8 cellular contexts compared by ENCODE assay signal in the genomic region with DNA sequence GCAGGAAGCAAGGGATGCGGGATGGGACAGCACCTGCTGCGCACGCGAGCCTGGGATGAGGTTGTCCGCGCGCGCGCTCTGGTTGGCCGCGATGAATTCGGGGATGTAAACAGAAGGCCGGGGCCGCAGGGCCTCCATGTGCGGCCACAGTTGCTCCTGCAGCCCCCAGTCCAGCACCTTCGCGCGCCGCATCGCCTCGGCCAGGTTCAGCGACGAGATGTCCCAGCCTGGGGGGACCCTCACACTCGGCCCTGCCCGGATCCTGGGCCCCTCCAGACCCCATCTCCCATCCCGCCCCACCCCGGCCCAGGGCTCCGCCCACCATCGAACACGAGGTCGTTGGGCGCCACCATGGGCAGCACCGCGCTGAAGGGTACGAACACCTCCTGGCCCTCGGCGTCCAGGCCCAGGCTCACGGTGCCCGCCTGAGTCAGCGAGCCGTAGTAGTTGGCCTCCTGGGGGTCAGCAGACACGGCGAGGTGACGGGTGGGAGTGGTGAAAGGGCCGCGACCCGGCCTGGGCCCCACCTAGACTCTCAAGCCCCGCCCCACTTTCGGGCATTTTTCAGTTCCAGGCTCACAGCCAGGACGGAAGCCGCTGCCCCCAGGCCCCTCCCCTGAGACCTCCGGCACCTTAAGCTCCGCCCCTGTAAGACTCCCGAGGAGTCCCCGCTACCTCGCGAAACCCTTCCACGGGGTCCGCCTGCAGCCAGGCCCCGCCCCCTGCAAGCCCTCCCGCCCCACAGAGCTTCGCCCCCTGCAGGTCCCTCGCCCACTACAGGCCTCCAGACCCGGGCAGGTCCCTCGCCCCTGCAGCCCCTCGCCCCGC. TPM values are rescaled to one million over a fixed set of nuclear protein-coding genes. Genes with fewer than 3 reads are reported as not detected.
A peak's percentile ranks its signal among the peaks of the same experiment; 100 is the strongest.
DNase-seq lines count a peak whose midpoint lies in the region; ATAC-seq and TF ChIP-seq lines count a peak whose summit lies in the region.

No MANE protein-coding gene starts in this region.

- no peak overlapping the region for H2AFZ ChIP-seq in osteoblast (ENCODE audit: low read length)

- peak overlapping the region; percentile 77 for H3K4me2 ChIP-seq in osteoblast (ENCODE audit: insufficient read depth, low read length)

- peak overlapping the region; percentile 68 for H3K9ac ChIP-seq in HUES6 (ENCODE audit: low read length)

- peaks cover 46% of the 10 kb centered on the region for H3K4me1 ChIP-seq in HUES6 (ENCODE audit: control insufficient read depth, insufficient read depth, low read length)
- peaks cover 4% of the 10 kb centered on the region for H3K4me1 ChIP-seq in foreskin keratinocyte
- peaks cover 22% of the 10 kb centered on the region for H3K4me1 ChIP-seq in osteoblast (ENCODE audit: insufficient read depth, low read length)
- peaks cover 0 to 13% of the 10 kb centered on the region in 2 donors for H3K4me1 ChIP-seq in uterus

- H3K36me3 ChIP-seq in HUES6 (ENCODE audit: control insufficient read depth, insufficient read depth, low read length) (peaks cover 20% of the 10 kb centered on the region), osteoblast (ENCODE audit: insufficient read depth, low read length) (peaks cover 11% of the 10 kb centered on the region), uterus (no peaks in the 10 kb centered on the region)

- H3K79me2 ChIP-seq in osteoblast (ENCODE audit: insufficient read depth, low read length), result no peaks in the 10 kb centered on the region

- TF ChIP-seq POLR2A in uterus (IDR thresholded peaks at IDR 0.05), result no peak

- TF ChIP-seq CTCF in foreskin keratinocyte (conservative IDR thresholded peaks at IDR 0.05) (no peak), osteoblast (IDR thresholded peaks at IDR 0.05; ENCODE audit: extremely low read depth, low read depth, low read length) (no peak), uterus (IDR thresholded peaks at IDR 0.05) (peak in 2 of 4 experiments; percentile 6 to 7)

- H3K9me3 ChIP-seq in HUES6 (ENCODE audit: control insufficient read depth, insufficient read depth, low read depth, low read length) (no peaks in the 10 kb centered on the region), osteoblast (ENCODE audit: low read depth, low read length) (no peaks in the 10 kb centered on the region), uterus (no peaks in the 10 kb centered on the region)

- peak overlapping the region; percentile 64; the same call in 1 of the 2 replicates for H3K27ac ChIP-seq in HUES6 (ENCODE audit: low read depth, low read length)
- H3K27ac ChIP-seq in foreskin keratinocyte, result no peak overlapping the region
- no peak overlapping the region for H3K27ac ChIP-seq in osteoblast (ENCODE audit: low read depth, low read length)
- H3K27ac ChIP-seq in uterus, result peak overlapping the region; percentile 81 to 90

- intact Hi-C loops in Right ventricle myocardium inferior (cut with DNase I), result no loop called here
- intact Hi-C loops in cardiac septum (cut with DNase I), result no loop called here
- intact Hi-C loops in uterus (cut with DNase I; ENCODE audit: low total_unique reads), result no loop called here

- no peaks in the 10 kb centered on the region for H3K27me3 ChIP-seq in HUES6 (ENCODE audit: control insufficient read depth, insufficient read depth, low read length)
- no peaks in the 10 kb centered on the region for H3K27me3 ChIP-seq in foreskin keratinocyte
- H3K27me3 ChIP-seq in osteoblast (ENCODE audit: insufficient read depth, low read length), result no peaks in the 10 kb centered on the region
- H3K27me3 ChIP-seq in uterus, result no peaks in the 10 kb centered on the region

- peaks cover 27% of the 10 kb centered on the region for H4K20me1 ChIP-seq in osteoblast (ENCODE audit: insufficient read depth, low read length)

- DNase-seq in Right ventricle myocardium inferior (ENCODE audit: missing footprints) (peak; percentile 75), cardiac septum (ENCODE audit: low spot score) (no peak), RPMI7951 (ENCODE audit: low read depth) (peak; percentile 78), foreskin keratinocyte (peak in 1 of 2 donors; percentile 48), osteoblast (ENCODE audit: insufficient read length, low spot score, missing footprints) (peak; percentile 99), uterus (peak; percentile 84 to 85)
- DNase-seq in activated T-helper 1 cell treated with anti-CD3 and anti-CD28 coated beads, Interleukin-2, amount 50 U/mL, for 16 hours (ENCODE audit: low read depth in 1 of 2, low spot score in 1 of 2), result peak; percentile 55 to 56

- ATAC-seq in Right ventricle myocardium inferior (peak; percentile 37), foreskin keratinocyte (peak; percentile 14)

- H3K4me3 ChIP-seq in HUES6 (ENCODE audit: low read depth, low read length) (peak overlapping the region; percentile 88), osteoblast (ENCODE audit: insufficient read depth, low read length) (peak overlapping the region; percentile 68), uterus (peak overlapping the region; percentile 45 to 56)

RNA-seq across cellular contexts. Expression of gene ISYNA1, which starts 1.1 kb away (rescaled TPM):
- total RNA-seq in Right ventricle myocardium inferior, result 26.0 TPM
- 32.9 TPM for total RNA-seq in cardiac septum
- total RNA-seq in RPMI7951 (2014; rRNA removed; shearing (Covaris generic)), result 9.9 and 20.9 TPM in 2 replicates
- total RNA-seq in foreskin keratinocyte, result 16.5 and 19.9 TPM in 2 replicates
- 22.1 and 23.2 TPM in 2 replicates for polyA plus RNA-seq in foreskin keratinocyte
- total RNA-seq in osteoblast, result 7.7 and 8.0 TPM in 2 replicates
- 100 to 1,000 TPM in 2 of 4 donors, 10 to 100 TPM in 2; 56.8 to 152 (median 106) TPM for total RNA-seq in uterus

RNA-seq across cellular contexts. Expression of gene SSBP4, which starts 17.7 kb away (rescaled TPM):
- total RNA-seq in Right ventricle myocardium inferior, result 36.2 TPM
- total RNA-seq in cardiac septum, result 47.4 TPM
- total RNA-seq in RPMI7951 (2014; rRNA removed; shearing (Covaris generic)), result 25.1 and 38.9 TPM in 2 replicates
- total RNA-seq in foreskin keratinocyte, result 46.3 and 48.7 TPM in 2 replicates
- 54.0 and 65.3 TPM in 2 replicates for polyA plus RNA-seq in foreskin keratinocyte
- 77.8 and 90.8 TPM in 2 replicates for total RNA-seq in osteoblast
- total RNA-seq in uterus, result 100 to 1,000 TPM in 1 of 4 donors, 10 to 100 TPM in 3; 23.6 to 105 (median 54.8) TPM

RNA-seq across cellular contexts. Expression of gene LRRC25, which starts 39.4 kb away (rescaled TPM):
- total RNA-seq in Right ventricle myocardium inferior (5.0 TPM), cardiac septum (2.5 TPM), foreskin keratinocyte (not detected in 2 replicates), osteoblast (0.88 and 1.1 TPM in 2 replicates), uterus (1 to 10 TPM in 2 of 4 donors, under 1 TPM in 1, not detected in 1; 0.51 to 2.3 (median 1.9) TPM)
- not detected in 2 replicates for total RNA-seq in RPMI7951 (2014; rRNA removed; shearing (Covaris generic))
- polyA plus RNA-seq in foreskin keratinocyte, result not detected in 2 replicates

RNA-seq across cellular contexts. Expression of gene GDF15, which starts 50.9 kb away (rescaled TPM):
- total RNA-seq in Right ventricle myocardium inferior (0.46 TPM), cardiac septum (4.3 TPM), foreskin keratinocyte (0.34 and 0.67 TPM in 2 replicates), osteoblast (61.6 and 74.2 TPM in 2 replicates), uterus (10 to 100 TPM in 1 of 4 donors, 1 to 10 TPM in 1, under 1 TPM in 2; 0.41 to 13.1 (median 1.6) TPM)
- total RNA-seq in RPMI7951 (2014; rRNA removed; shearing (Covaris generic)), result 1.4 and 1.6 TPM in 2 replicates
- polyA plus RNA-seq in foreskin keratinocyte, result 0.48 and 0.57 TPM in 2 replicates

Comparison
In these comparisons a context has a peak if more than half of its experiments do, and no peak if none do; other contexts are left out.
1. H3K27ac ChIP-seq: peak in HUES6 (single experiment) and uterus (2 of 2); none in foreskin keratinocyte (single experiment) and osteoblast (single experiment).
2. Peak in every context shown above with its lines, with median percentiles within 50 percentile points of each other: H3K4me3 ChIP-seq.